ENCODE assay signal across 9 cellular contexts in the genomic region with DNA sequence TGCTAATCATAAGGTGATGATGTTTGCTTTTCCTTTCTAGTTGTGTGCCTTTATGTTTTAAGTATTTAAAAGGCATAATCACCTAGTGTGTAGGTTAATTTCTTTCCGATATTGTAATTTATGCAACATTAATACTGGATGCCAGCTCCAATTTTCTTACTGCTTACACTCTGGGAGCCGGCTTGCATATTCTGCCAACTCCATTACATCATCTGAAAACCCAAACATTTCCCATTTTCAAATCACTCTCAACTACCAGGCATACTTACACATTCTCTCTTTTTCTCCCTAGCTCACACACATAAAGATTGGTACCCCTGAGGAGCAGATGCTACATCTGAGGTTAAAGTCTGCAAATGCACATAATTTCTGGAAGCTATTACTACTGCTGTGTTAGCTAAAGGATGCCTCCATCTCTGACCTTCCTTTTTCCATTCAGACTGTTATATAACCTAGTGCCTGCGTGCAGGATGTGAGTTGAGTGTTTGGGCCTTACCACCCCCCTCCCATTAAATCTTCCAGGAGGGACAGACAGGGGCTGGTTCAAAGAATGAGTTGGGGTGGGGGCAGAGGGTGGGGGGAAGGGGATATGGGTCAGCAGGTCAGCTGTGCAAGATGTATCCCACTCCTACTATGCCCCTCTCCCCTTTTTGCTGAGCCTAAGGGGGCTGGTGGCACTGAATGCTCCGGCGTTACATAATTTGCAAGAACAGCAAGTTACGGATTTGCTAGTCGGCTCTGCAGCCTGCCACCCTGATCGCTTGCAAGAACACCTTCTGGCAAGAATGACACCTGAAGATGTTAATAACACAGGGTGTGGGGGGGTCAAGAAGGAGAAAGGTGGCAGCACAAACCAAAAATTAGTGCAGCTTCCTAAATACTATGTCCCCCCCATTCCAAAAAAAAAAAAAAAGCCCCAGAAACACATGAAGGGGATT. TPM values are rescaled to one million over a fixed set of nuclear protein-coding genes. Genes with fewer than 3 reads are reported as not detected.
DNase-seq lines count a peak whose midpoint lies in the region; ATAC-seq and TF ChIP-seq lines count a peak whose summit lies in the region.
"Had no signal": no experiment of that assay in that cellular context is flagged by ENCODE, and none has a peak within 500 bp of the region (broad histone marks: within the 10 kb centered on the region; RNA-seq: fewer than 3 reads in every experiment).

No MANE protein-coding gene starts in this region.

- TF ChIP-seq CTCF in colonic mucosa (IDR thresholded peaks at IDR 0.05) (no peak), upper lobe of right lung (IDR thresholded peaks at IDR 0.05) (no peak)

- ATAC-seq in upper lobe of right lung (no peak), GM18498 (IDR thresholded peaks at IDR 0.05; ENCODE audit: unreplicated experiment) (no peak), HG03521 (IDR thresholded peaks at IDR 0.05; ENCODE audit: unreplicated experiment) (no peak)

- intact Hi-C loops in colonic mucosa (cut with DNase I) = no loop called here
- intact Hi-C loops in upper lobe of right lung (cut with DNase I) = no loop called here

- H3K27ac ChIP-seq in colonic mucosa (no peak overlapping the region), upper lobe of right lung (no peak overlapping the region)
- H3K27ac ChIP-seq: C4-2B had no signal

- H3K4me3 ChIP-seq in colonic mucosa = peak overlapping the region; percentile 37
- H3K4me3 ChIP-seq in upper lobe of right lung = peak overlapping the region; percentile 59

- H3K9me3 Mint-ChIP-seq in activated T-cell treated with anti-CD3 and anti-CD28 coated beads, Interleukin-2, amount 50 U/mL, for 24 hours = no peaks in the 10 kb centered on the region

- H3K9me3 ChIP-seq in colonic mucosa (no peaks in the 10 kb centered on the region), upper lobe of right lung (no peaks in the 10 kb centered on the region)

- no peaks in the 10 kb centered on the region for H3K36me3 Mint-ChIP-seq in activated T-cell treated with anti-CD3 and anti-CD28 coated beads, Interleukin-2, amount 50 U/mL, for 24 hours (ENCODE audit: low read depth)

- no peak overlapping the region for H3K9ac ChIP-seq in colonic mucosa (ENCODE audit: low read depth in 2 of 2, low read length in 2 of 2)

- H3K4me1 ChIP-seq in colonic mucosa (no peaks in the 10 kb centered on the region), upper lobe of right lung (no peaks in the 10 kb centered on the region)

- no peak for DNase-seq in activated T-cell treated with anti-CD3 and anti-CD28 coated beads, Interleukin-2, amount 50 U/mL, for 24 hours
- no peak for DNase-seq in activated T-cell treated with anti-CD3 and anti-CD28 coated beads, Interleukin-2, amount 50 U/mL, for 48 hours
- DNase-seq in colonic mucosa (no peak), midbrain (lab: John Stamatoyannopoulos, UW) (peak; percentile 14), upper lobe of right lung (no peak), NCI-H187 treated with DMSO at 0.1 percent for 48 hours (lab: John Stamatoyannopoulos, UW) (no peak)

- peaks cover 81% of the 10 kb centered on the region for H3K27me3 Mint-ChIP-seq in activated T-cell treated with anti-CD3 and anti-CD28 coated beads, Interleukin-2, amount 50 U/mL, for 24 hours

- H3K27me3 ChIP-seq in colonic mucosa (peaks cover 22% of the 10 kb centered on the region), upper lobe of right lung (peaks cover 10% of the 10 kb centered on the region)

- H3K36me3 ChIP-seq in colonic mucosa = no peaks in the 10 kb centered on the region
- H3K36me3 ChIP-seq in upper lobe of right lung = no peaks in the 10 kb centered on the region

- no peak overlapping the region for H3K27ac Mint-ChIP-seq in activated T-cell treated with anti-CD3 and anti-CD28 coated beads, Interleukin-2, amount 50 U/mL, for 24 hours

- peak overlapping the region; percentile 67 for H3K4me3 Mint-ChIP-seq in activated T-cell treated with anti-CD3 and anti-CD28 coated beads, Interleukin-2, amount 50 U/mL, for 24 hours

- peaks cover 13% of the 10 kb centered on the region for H3K4me1 Mint-ChIP-seq in activated T-cell treated with anti-CD3 and anti-CD28 coated beads, Interleukin-2, amount 50 U/mL, for 24 hours (ENCODE audit: low read depth)

RNA-seq across cellular contexts. Expression of a gene that starts 2.5 kb away (rescaled TPM):
- total RNA-seq in colonic mucosa (1 to 10 TPM; 3.6 to 9.1 TPM), upper lobe of right lung (34.6 TPM)
